1 cellular context compared by ENCODE assay signal in the genomic region with DNA sequence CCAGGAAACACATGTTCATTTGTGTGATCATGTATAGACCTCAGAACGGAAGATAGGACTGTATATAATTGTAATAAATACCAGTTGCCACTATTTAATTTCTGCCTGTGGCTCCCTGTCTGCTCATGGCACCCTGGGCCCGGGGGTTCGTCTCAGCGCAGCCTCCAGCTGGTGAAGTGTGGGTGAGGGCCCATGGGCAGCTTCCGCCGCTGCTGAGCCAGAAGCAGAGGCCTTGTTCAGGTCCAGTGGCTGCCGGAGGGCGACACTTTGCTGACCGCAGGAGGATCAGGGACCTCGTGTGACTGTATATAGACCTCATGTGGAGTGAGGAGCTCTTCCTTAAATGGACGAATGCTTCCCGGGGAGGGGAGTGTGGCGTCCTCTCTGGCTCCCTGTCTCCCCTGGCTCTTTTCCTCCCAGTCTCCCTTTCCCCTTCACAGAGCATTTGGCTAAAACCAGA.
TF ChIP-seq lines count a peak whose summit lies in the region.

No MANE protein-coding gene starts in this region.

TF ChIP-seq in IMR-90, 13 proteins besides CTCF, POLR2A, EP300 and RAD21 (continued from another document):
- no peak for TF ChIP-seq RCOR1 (IDR thresholded peaks at IDR 0.05; ENCODE audit: insufficient replicate concordance, low read length)
